Comparison of ENCODE assay signal across 1 cellular context in genomic region chr2:48343571-48344440, GRCh38.
TF ChIP-seq lines count a peak whose summit lies in the region.

No MANE protein-coding gene starts in this region.

TF ChIP-seq in HepG2, 621 proteins besides CTCF, POLR2A, EP300 and RAD21 (continued from another document and continues in another):
- TF ChIP-seq, protein P1, sequence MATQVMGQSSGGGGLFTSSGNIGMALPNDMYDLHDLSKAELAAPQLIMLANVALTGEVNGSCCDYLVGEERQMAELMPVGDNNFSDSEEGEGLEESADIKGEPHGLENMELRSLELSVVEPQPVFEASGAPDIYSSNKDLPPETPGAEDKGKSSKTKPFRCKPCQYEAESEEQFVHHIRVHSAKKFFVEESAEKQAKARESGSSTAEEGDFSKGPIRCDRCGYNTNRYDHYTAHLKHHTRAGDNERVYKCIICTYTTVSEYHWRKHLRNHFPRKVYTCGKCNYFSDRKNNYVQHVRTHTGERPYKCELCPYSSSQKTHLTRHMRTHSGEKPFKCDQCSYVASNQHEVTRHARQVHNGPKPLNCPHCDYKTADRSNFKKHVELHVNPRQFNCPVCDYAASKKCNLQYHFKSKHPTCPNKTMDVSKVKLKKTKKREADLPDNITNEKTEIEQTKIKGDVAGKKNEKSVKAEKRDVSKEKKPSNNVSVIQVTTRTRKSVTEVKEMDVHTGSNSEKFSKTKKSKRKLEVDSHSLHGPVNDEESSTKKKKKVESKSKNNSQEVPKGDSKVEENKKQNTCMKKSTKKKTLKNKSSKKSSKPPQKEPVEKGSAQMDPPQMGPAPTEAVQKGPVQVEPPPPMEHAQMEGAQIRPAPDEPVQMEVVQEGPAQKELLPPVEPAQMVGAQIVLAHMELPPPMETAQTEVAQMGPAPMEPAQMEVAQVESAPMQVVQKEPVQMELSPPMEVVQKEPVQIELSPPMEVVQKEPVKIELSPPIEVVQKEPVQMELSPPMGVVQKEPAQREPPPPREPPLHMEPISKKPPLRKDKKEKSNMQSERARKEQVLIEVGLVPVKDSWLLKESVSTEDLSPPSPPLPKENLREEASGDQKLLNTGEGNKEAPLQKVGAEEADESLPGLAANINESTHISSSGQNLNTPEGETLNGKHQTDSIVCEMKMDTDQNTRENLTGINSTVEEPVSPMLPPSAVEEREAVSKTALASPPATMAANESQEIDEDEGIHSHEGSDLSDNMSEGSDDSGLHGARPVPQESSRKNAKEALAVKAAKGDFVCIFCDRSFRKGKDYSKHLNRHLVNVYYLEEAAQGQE (IDR thresholded peaks at IDR 0.05; ENCODE audit: borderline replicate concordance in 1 of 2, low read depth in 1 of 2, low read length in 2 of 2), result no peak
- TF ChIP-seq, protein P2, sequence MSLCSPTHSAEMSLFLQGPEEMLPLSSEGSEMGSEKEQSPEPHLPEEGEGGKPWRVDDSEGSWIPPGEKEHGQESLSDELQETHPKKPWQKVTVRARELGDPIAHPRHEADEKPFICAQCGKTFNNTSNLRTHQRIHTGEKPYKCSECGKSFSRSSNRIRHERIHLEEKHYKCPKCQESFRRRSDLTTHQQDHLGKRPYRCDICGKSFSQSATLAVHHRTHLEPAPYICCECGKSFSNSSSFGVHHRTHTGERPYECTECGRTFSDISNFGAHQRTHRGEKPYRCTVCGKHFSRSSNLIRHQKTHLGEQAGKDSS (CRISPR knock-in tag; IDR thresholded peaks at IDR 0.05; ENCODE audit: borderline replicate concordance, low read depth), result no peak
- TF ChIP-seq, protein P3, sequence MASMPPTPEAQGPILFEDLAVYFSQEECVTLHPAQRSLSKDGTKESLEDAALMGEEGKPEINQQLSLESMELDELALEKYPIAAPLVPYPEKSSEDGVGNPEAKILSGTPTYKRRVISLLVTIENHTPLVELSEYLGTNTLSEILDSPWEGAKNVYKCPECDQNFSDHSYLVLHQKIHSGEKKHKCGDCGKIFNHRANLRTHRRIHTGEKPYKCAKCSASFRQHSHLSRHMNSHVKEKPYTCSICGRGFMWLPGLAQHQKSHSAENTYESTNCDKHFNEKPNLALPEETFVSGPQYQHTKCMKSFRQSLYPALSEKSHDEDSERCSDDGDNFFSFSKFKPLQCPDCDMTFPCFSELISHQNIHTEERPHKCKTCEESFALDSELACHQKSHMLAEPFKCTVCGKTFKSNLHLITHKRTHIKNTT (CRISPR knock-in tag; IDR thresholded peaks at IDR 0.05), result no peak
- no peak for TF ChIP-seq ZNF432 (CRISPR knock-in tag; IDR thresholded peaks at IDR 0.05; ENCODE audit: borderline replicate concordance)
- no peak for TF ChIP-seq ATAD3A (CRISPR knock-in tag; IDR thresholded peaks at IDR 0.05)
- no peak for TF ChIP-seq XRCC5 (optimal IDR thresholded peaks at IDR 0.05; ENCODE audit: low read length)
- no peak for TF ChIP-seq E2F2 (CRISPR knock-in tag; IDR thresholded peaks at IDR 0.05; ENCODE audit: borderline replicate concordance)
- no peak for TF ChIP-seq ZZZ3 (CRISPR knock-in tag; IDR thresholded peaks at IDR 0.05; ENCODE audit: borderline replicate concordance)
- TF ChIP-seq MAF1 (CRISPR knock-in tag; IDR thresholded peaks at IDR 0.05; ENCODE audit: borderline replicate concordance), result no peak
- no peak for TF ChIP-seq ZNF776 (CRISPR knock-in tag; IDR thresholded peaks at IDR 0.05)
- TF ChIP-seq NCOR1 (IDR thresholded peaks at IDR 0.05; ENCODE audit: borderline replicate concordance, low read length), result no peak
- no peak for TF ChIP-seq ZNF20 (CRISPR knock-in tag; IDR thresholded peaks at IDR 0.05)
- no peak for TF ChIP-seq ARNTL (CRISPR knock-in tag; IDR thresholded peaks at IDR 0.05)
- no peak for TF ChIP-seq HES4 (CRISPR knock-in tag; IDR thresholded peaks at IDR 0.05; ENCODE audit: borderline replicate concordance)
- TF ChIP-seq, protein P4, sequence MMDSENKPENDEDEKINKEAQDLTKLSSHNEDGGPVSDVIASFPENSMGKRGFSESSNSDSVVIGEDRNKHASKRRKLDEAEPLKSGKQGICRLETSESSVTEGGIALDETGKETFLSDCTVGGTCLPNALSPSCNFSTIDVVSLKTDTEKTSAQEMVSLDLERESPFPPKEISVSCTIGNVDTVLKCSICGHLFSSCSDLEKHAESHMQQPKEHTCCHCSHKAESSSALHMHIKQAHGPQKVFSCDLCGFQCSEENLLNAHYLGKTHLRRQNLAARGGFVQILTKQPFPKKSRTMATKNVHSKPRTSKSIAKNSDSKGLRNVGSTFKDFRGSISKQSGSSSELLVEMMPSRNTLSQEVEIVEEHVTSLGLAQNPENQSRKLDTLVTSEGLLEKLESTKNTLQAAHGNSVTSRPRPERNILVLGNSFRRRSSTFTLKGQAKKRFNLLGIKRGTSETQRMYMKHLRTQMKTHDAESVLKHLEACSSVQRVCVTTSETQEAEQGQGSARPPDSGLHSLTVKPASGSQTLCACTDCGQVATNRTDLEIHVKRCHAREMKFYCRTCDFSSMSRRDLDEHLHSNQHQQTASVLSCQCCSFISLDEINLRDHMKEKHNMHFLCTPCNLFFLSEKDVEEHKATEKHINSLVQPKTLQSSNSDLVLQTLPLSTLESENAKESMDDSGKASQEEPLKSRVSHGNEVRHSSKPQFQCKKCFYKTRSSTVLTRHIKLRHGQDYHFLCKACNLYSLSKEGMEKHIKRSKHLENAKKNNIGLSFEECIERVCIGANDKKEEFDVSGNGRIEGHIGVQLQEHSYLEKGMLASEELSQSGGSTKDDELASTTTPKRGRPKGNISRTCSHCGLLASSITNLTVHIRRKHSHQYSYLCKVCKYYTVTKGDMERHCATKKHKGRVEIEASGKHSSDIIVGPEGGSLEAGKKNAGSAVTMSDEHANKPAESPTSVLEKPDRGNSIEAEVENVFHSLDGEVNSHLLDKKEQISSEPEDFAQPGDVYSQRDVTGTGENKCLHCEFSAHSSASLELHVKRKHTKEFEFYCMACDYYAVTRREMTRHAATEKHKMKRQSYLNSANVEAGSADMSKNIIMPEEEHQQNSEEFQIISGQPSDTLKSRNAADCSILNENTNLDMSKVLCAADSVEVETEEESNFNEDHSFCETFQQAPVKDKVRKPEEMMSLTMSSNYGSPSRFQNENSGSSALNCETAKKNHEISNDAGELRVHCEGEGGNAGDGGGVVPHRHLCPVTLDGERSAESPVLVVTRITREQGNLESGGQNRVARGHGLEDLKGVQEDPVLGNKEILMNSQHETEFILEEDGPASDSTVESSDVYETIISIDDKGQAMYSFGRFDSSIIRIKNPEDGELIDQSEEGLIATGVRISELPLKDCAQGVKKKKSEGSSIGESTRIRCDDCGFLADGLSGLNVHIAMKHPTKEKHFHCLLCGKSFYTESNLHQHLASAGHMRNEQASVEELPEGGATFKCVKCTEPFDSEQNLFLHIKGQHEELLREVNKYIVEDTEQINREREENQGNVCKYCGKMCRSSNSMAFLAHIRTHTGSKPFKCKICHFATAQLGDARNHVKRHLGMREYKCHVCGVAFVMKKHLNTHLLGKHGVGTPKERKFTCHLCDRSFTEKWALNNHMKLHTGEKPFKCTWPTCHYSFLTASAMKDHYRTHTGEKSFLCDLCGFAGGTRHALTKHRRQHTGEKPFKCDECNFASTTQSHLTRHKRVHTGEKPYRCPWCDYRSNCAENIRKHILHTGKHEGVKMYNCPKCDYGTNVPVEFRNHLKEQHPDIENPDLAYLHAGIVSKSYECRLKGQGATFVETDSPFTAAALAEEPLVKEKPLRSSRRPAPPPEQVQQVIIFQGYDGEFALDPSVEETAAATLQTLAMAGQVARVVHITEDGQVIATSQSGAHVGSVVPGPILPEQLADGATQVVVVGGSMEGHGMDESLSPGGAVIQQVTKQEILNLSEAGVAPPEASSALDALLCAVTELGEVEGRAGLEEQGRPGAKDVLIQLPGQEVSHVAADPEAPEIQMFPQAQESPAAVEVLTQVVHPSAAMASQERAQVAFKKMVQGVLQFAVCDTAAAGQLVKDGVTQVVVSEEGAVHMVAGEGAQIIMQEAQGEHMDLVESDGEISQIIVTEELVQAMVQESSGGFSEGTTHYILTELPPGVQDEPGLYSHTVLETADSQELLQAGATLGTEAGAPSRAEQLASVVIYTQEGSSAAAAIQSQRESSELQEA (CRISPR knock-in tag; IDR thresholded peaks at IDR 0.05; ENCODE audit: not compliant biosample characterization), result no peak
- no peak for TF ChIP-seq STAT5B (CRISPR knock-in tag; IDR thresholded peaks at IDR 0.05)
- TF ChIP-seq, protein P5, sequence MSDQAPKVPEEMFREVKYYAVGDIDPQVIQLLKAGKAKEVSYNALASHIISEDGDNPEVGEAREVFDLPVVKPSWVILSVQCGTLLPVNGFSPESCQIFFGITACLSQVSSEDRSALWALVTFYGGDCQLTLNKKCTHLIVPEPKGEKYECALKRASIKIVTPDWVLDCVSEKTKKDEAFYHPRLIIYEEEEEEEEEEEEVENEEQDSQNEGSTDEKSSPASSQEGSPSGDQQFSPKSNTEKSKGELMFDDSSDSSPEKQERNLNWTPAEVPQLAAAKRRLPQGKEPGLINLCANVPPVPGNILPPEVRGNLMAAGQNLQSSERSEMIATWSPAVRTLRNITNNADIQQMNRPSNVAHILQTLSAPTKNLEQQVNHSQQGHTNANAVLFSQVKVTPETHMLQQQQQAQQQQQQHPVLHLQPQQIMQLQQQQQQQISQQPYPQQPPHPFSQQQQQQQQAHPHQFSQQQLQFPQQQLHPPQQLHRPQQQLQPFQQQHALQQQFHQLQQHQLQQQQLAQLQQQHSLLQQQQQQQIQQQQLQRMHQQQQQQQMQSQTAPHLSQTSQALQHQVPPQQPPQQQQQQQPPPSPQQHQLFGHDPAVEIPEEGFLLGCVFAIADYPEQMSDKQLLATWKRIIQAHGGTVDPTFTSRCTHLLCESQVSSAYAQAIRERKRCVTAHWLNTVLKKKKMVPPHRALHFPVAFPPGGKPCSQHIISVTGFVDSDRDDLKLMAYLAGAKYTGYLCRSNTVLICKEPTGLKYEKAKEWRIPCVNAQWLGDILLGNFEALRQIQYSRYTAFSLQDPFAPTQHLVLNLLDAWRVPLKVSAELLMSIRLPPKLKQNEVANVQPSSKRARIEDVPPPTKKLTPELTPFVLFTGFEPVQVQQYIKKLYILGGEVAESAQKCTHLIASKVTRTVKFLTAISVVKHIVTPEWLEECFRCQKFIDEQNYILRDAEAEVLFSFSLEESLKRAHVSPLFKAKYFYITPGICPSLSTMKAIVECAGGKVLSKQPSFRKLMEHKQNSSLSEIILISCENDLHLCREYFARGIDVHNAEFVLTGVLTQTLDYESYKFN (CRISPR knock-in tag; conservative IDR thresholded peaks at IDR 0.05), result peak; percentile 53; the same call in 1 of the 2 replicates
- TF ChIP-seq ZNF232 (CRISPR knock-in tag; IDR thresholded peaks at IDR 0.05; ENCODE audit: borderline replicate concordance), result no peak
- no peak for TF ChIP-seq ZNF547 (CRISPR knock-in tag; IDR thresholded peaks at IDR 0.05)
- TF ChIP-seq THAP11 (CRISPR knock-in tag; IDR thresholded peaks at IDR 0.05), result no peak
- TF ChIP-seq NR2F6 (IDR thresholded peaks at IDR 0.05), result no peak
- no peak for TF ChIP-seq NR2F6 (CRISPR knock-in tag; IDR thresholded peaks at IDR 0.05)
- TF ChIP-seq ZNF121 (CRISPR knock-in tag; IDR thresholded peaks at IDR 0.05), result no peak
- TF ChIP-seq ZNF101 (CRISPR knock-in tag; IDR thresholded peaks at IDR 0.05; ENCODE audit: borderline replicate concordance, low read depth), result no peak
- TF ChIP-seq DRAP1 (CRISPR knock-in tag; IDR thresholded peaks at IDR 0.05), result no peak; the same call in 1 of the 2 replicates
- TF ChIP-seq, protein P6, sequence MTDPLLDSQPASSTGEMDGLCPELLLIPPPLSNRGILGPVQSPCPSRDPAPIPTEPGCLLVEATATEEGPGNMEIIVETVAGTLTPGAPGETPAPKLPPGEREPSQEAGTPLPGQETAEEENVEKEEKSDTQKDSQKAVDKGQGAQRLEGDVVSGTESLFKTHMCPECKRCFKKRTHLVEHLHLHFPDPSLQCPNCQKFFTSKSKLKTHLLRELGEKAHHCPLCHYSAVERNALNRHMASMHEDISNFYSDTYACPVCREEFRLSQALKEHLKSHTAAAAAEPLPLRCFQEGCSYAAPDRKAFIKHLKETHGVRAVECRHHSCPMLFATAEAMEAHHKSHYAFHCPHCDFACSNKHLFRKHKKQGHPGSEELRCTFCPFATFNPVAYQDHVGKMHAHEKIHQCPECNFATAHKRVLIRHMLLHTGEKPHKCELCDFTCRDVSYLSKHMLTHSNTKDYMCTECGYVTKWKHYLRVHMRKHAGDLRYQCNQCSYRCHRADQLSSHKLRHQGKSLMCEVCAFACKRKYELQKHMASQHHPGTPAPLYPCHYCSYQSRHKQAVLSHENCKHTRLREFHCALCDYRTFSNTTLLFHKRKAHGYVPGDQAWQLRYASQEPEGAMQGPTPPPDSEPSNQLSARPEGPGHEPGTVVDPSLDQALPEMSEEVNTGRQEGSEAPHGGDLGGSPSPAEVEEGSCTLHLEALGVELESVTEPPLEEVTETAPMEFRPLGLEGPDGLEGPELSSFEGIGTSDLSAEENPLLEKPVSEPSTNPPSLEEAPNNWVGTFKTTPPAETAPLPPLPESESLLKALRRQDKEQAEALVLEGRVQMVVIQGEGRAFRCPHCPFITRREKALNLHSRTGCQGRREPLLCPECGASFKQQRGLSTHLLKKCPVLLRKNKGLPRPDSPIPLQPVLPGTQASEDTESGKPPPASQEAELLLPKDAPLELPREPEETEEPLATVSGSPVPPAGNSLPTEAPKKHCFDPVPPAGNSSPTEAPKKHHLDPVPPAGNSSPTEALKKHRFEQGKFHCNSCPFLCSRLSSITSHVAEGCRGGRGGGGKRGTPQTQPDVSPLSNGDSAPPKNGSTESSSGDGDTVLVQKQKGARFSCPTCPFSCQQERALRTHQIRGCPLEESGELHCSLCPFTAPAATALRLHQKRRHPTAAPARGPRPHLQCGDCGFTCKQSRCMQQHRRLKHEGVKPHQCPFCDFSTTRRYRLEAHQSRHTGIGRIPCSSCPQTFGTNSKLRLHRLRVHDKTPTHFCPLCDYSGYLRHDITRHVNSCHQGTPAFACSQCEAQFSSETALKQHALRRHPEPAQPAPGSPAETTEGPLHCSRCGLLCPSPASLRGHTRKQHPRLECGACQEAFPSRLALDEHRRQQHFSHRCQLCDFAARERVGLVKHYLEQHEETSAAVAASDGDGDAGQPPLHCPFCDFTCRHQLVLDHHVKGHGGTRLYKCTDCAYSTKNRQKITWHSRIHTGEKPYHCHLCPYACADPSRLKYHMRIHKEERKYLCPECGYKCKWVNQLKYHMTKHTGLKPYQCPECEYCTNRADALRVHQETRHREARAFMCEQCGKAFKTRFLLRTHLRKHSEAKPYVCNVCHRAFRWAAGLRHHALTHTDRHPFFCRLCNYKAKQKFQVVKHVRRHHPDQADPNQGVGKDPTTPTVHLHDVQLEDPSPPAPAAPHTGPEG (CRISPR knock-in tag; IDR thresholded peaks at IDR 0.05), result no peak
- TF ChIP-seq NFYC (CRISPR knock-in tag; IDR thresholded peaks at IDR 0.05), result no peak
- TF ChIP-seq ZNF34 (CRISPR knock-in tag; IDR thresholded peaks at IDR 0.05; ENCODE audit: borderline replicate concordance), result no peak
- TF ChIP-seq MAFK (conservative IDR thresholded peaks at IDR 0.05 in 1 of 2, IDR thresholded peaks at IDR 0.05 in 1 of 2; ENCODE audit: low read length in 2 of 2), result no peak
